14 cellular contexts compared by ENCODE assay signal in genomic region chr10:1320739-1321331, GRCh38.
DNase-seq lines count a peak whose midpoint lies in the region; ATAC-seq, FAIRE-seq and TF ChIP-seq lines count a peak whose summit lies in the region.
"Had no signal": no experiment of that assay in that cellular context is flagged by ENCODE, and none has a peak within 500 bp of the region (broad histone marks: within the 10 kb centered on the region; RNA-seq: fewer than 3 reads in every experiment).

No MANE protein-coding gene starts in this region.

- H3K36me3 ChIP-seq in right lobe of liver: no peaks in the 10 kb centered on the region
- H3K36me3 ChIP-seq in HepG2 (replicated peaks in 1 of 2; ENCODE audit: control insufficient read depth in 1 of 2, insufficient read depth in 2 of 2, low read length in 2 of 2): no peaks in the 10 kb centered on the region
- H3K36me3 ChIP-seq: BLaER1 treated with 17β-estradiol and CSF1 and Interleukin-3, amounts not matched to agents 10 nM and 100 nM had no signal

- no peak overlapping the region for H2AFZ ChIP-seq in HepG2 (ENCODE audit: low read length)

- no peak for TF ChIP-seq POLR2A in right lobe of liver (IDR thresholded peaks at IDR 0.05)
- no peak for TF ChIP-seq POLR2A in HepG2 (IDR thresholded peaks at IDR 0.05; ENCODE audit: insufficient read depth in 1 of 2, low read depth in 2 of 2, low read length in 2 of 2)

- CTCF ChIA-PET in activated CD8-positive, alpha-beta T cell treated with anti-CD3 and anti-CD28 coated beads for 36 hours (lab: Charles Lee): no interaction called here
- CTCF ChIA-PET in activated CD8-positive, alpha-beta T cell treated with anti-CD3 and anti-CD28 coated beads, Interleukin-2, amount 10 ng/mL, durations not matched to agents 7 days and 5 days (lab: Charles Lee): no interaction called here
- CTCF ChIA-PET in HepG2 (lab: Yijun Ruan, JAX; ENCODE audit: low intra/inter-chr PET ratio, low total read pairs): no interaction called here

- H3K27me3 ChIP-seq in right lobe of liver (no peaks in the 10 kb centered on the region), HepG2 (ENCODE audit: control insufficient read depth in 1 of 2, insufficient read depth in 2 of 2, low read length in 2 of 2) (peaks cover 4 to 33% of the 10 kb centered on the region in 2 experiments)
- H3K27me3 ChIP-seq: BLaER1 treated with 17β-estradiol and CSF1 and Interleukin-3, amounts not matched to agents 10 nM and 100 nM had no signal

- WGBS in right lobe of liver (ENCODE audit: insufficient coverage, low coverage, low lambda C conversion rate, missing lambda C conversion rate): 31% methylated on average over 3 of the region's 3 CpGs
- 27% methylated on average over 3 of the region's 3 CpGs for WGBS in HepG2 (ENCODE audit: low lambda C conversion rate)

- no peaks in the 10 kb centered on the region for H3K79me2 ChIP-seq in HepG2 (ENCODE audit: insufficient read depth, low read length)

- H3K4me2 ChIP-seq in HepG2 (ENCODE audit: low read depth, low read length): no peak overlapping the region
- H3K4me2 ChIP-seq: BLaER1 treated with 17β-estradiol and CSF1 and Interleukin-3, amounts not matched to agents 10 nM and 100 nM had no signal

- no peaks in the 10 kb centered on the region for H3K9me3 Mint-ChIP-seq in activated CD8-positive, alpha-beta T cell treated with anti-CD3 and anti-CD28 coated beads for 36 hours
- H3K9me3 Mint-ChIP-seq in activated CD8-positive, alpha-beta T cell treated with anti-CD3 and anti-CD28 coated beads, Interleukin-2, amount 10 ng/mL, durations not matched to agents 7 days and 5 days (ENCODE audit: insufficient read depth): no peaks in the 10 kb centered on the region
- peaks cover 8% of the 10 kb centered on the region for H3K9me3 Mint-ChIP-seq in activated T-helper 17 cell treated with anti-CD3 and anti-CD28 coated beads, Interleukin-2, amount 50 U/mL, for 72 hours
- H3K9me3 Mint-ChIP-seq in stimulated activated effector memory CD8-positive, alpha-beta T cell treated with anti-CD3 and anti-CD28 coated beads, Interleukin-12 subunit alpha, Interleukin-12 subunit beta, amount 100 ng/mL, for 72 hours: no peaks in the 10 kb centered on the region
- H3K9me3 Mint-ChIP-seq: CD4-positive, alpha-beta T cell had no signal

- peaks cover 7% of the 10 kb centered on the region for H3K27me3 Mint-ChIP-seq in activated CD8-positive, alpha-beta T cell treated with anti-CD3 and anti-CD28 coated beads for 36 hours
- peaks cover 14% of the 10 kb centered on the region for H3K27me3 Mint-ChIP-seq in activated CD8-positive, alpha-beta T cell treated with anti-CD3 and anti-CD28 coated beads, Interleukin-2, amount 10 ng/mL, durations not matched to agents 7 days and 5 days (ENCODE audit: low read depth)
- H3K27me3 Mint-ChIP-seq in activated T-helper 17 cell treated with anti-CD3 and anti-CD28 coated beads, Interleukin-2, amount 50 U/mL, for 72 hours: peaks cover 42% of the 10 kb centered on the region

- H3K4me1 Mint-ChIP-seq in activated CD8-positive, alpha-beta T cell treated with anti-CD3 and anti-CD28 coated beads for 36 hours (ENCODE audit: low read depth): peaks cover 3% of the 10 kb centered on the region
- H3K4me1 Mint-ChIP-seq in activated CD8-positive, alpha-beta T cell treated with anti-CD3 and anti-CD28 coated beads, Interleukin-2, amount 10 ng/mL, durations not matched to agents 7 days and 5 days (ENCODE audit: low read depth): no peaks in the 10 kb centered on the region
- H3K4me1 Mint-ChIP-seq in activated T-helper 17 cell treated with anti-CD3 and anti-CD28 coated beads, Interleukin-2, amount 50 U/mL, for 72 hours: peaks cover 6% of the 10 kb centered on the region
- H3K4me1 Mint-ChIP-seq in stimulated activated effector memory CD8-positive, alpha-beta T cell treated with anti-CD3 and anti-CD28 coated beads, Interleukin-12 subunit alpha, Interleukin-12 subunit beta, amount 100 ng/mL, for 72 hours: no peaks in the 10 kb centered on the region

- intact Hi-C loops in activated CD8-positive, alpha-beta T cell treated with anti-CD3 and anti-CD28 coated beads for 36 hours (cut with micrococcal nuclease): no loop called here
- intact Hi-C loops in right lobe of liver (cut with DNase I) (no loop called here), HepG2 (cut with micrococcal nuclease; ENCODE audit: unreplicated experiment) (no loop called here)

- H3K36me3 Mint-ChIP-seq in activated CD8-positive, alpha-beta T cell treated with anti-CD3 and anti-CD28 coated beads for 36 hours (ENCODE audit: low read depth): no peaks in the 10 kb centered on the region
- no peaks in the 10 kb centered on the region for H3K36me3 Mint-ChIP-seq in activated CD8-positive, alpha-beta T cell treated with anti-CD3 and anti-CD28 coated beads, Interleukin-2, amount 10 ng/mL, durations not matched to agents 7 days and 5 days (ENCODE audit: low read depth)
- H3K36me3 Mint-ChIP-seq in activated T-helper 17 cell treated with anti-CD3 and anti-CD28 coated beads, Interleukin-2, amount 50 U/mL, for 72 hours (ENCODE audit: low read depth): no peaks in the 10 kb centered on the region
- H3K36me3 Mint-ChIP-seq in stimulated activated effector memory CD8-positive, alpha-beta T cell treated with anti-CD3 and anti-CD28 coated beads, Interleukin-12 subunit alpha, Interleukin-12 subunit beta, amount 100 ng/mL, for 72 hours: no peaks in the 10 kb centered on the region

- no peak overlapping the region for H3K4me3 ChIP-seq in right lobe of liver
- no peak overlapping the region for H3K4me3 ChIP-seq in HepG2 (replicated peaks in 1 of 3; ENCODE audit: insufficient read depth in 1 of 3, low read depth in 2 of 3, low read length in 3 of 3)
- H3K4me3 ChIP-seq: BLaER1 treated with 17β-estradiol and CSF1 and Interleukin-3, amounts not matched to agents 10 nM and 100 nM had no signal

- in situ Hi-C loops in HepG2 (cut with HindIII; ENCODE audit: extremely low pct_ligation_motif_present, low pct_unique_long_range_greater_than_20kb): no loop called here

- H3K9me3 ChIP-seq in right lobe of liver (no peaks in the 10 kb centered on the region), HepG2 (ENCODE audit: low read length) (no peaks in the 10 kb centered on the region)

- H3K27ac ChIP-seq in right lobe of liver (no peak overlapping the region), HepG2 (ENCODE audit: extremely low read length, insufficient read depth, low read length) (no peak overlapping the region)
- H3K27ac ChIP-seq: BLaER1 treated with 17β-estradiol and CSF1 and Interleukin-3, amounts not matched to agents 10 nM and 100 nM had no signal

- no peak overlapping the region for H3K27ac Mint-ChIP-seq in activated CD8-positive, alpha-beta T cell treated with anti-CD3 and anti-CD28 coated beads for 36 hours
- no peak overlapping the region for H3K27ac Mint-ChIP-seq in activated CD8-positive, alpha-beta T cell treated with anti-CD3 and anti-CD28 coated beads, Interleukin-2, amount 10 ng/mL, durations not matched to agents 7 days and 5 days
- no peak overlapping the region for H3K27ac Mint-ChIP-seq in activated T-helper 17 cell treated with anti-CD3 and anti-CD28 coated beads, Interleukin-2, amount 50 U/mL, for 72 hours
- H3K27ac Mint-ChIP-seq in stimulated activated effector memory CD8-positive, alpha-beta T cell treated with anti-CD3 and anti-CD28 coated beads, Interleukin-12 subunit alpha, Interleukin-12 subunit beta, amount 100 ng/mL, for 72 hours: no peak overlapping the region
- H3K27ac Mint-ChIP-seq: CD4-positive, alpha-beta T cell; HFFc6 had no signal

- no peak overlapping the region for H3K4me3 Mint-ChIP-seq in activated CD8-positive, alpha-beta T cell treated with anti-CD3 and anti-CD28 coated beads for 36 hours
- no peak overlapping the region for H3K4me3 Mint-ChIP-seq in activated CD8-positive, alpha-beta T cell treated with anti-CD3 and anti-CD28 coated beads, Interleukin-2, amount 10 ng/mL, durations not matched to agents 7 days and 5 days
- H3K4me3 Mint-ChIP-seq in activated T-helper 17 cell treated with anti-CD3 and anti-CD28 coated beads, Interleukin-2, amount 50 U/mL, for 72 hours: no peak overlapping the region
- no peak overlapping the region for H3K4me3 Mint-ChIP-seq in stimulated activated effector memory CD8-positive, alpha-beta T cell treated with anti-CD3 and anti-CD28 coated beads, Interleukin-12 subunit alpha, Interleukin-12 subunit beta, amount 100 ng/mL, for 72 hours
- H3K4me3 Mint-ChIP-seq: CD4-positive, alpha-beta T cell; HFFc6 had no signal

- POLR2A ChIA-PET in activated CD8-positive, alpha-beta T cell treated with anti-CD3 and anti-CD28 coated beads for 36 hours (lab: Charles Lee): no interaction called here
- POLR2A ChIA-PET in activated CD8-positive, alpha-beta T cell treated with anti-CD3 and anti-CD28 coated beads, Interleukin-2, amount 10 ng/mL, durations not matched to agents 7 days and 5 days (lab: Charles Lee): no interaction called here
- POLR2A ChIA-PET in HepG2 (lab: Yijun Ruan, JAX): no interaction called here

- BruUV-seq in HepG2 (replicated peaks; lab: Mats Ljungman, UMichigan): no TSS peak

- H3K9ac ChIP-seq in HepG2 (ENCODE audit: insufficient read depth, low read depth, low read length): no peak overlapping the region
- H3K9ac ChIP-seq: BLaER1 treated with 17β-estradiol and CSF1 and Interleukin-3, amounts not matched to agents 10 nM and 100 nM had no signal

- TF ChIP-seq RAD21 in HepG2 (CRISPR knock-in tag; IDR thresholded peaks at IDR 0.05): no peak

- no peak for TF ChIP-seq CTCF in activated CD8-positive, alpha-beta T cell treated with anti-CD3 and anti-CD28 coated beads for 36 hours (IDR thresholded peaks at IDR 0.05)
- no peak for TF ChIP-seq CTCF in right lobe of liver (IDR thresholded peaks at IDR 0.05)
- no peak for TF ChIP-seq CTCF in HepG2 (CRISPR knock-in tag; IDR thresholded peaks at IDR 0.05)

- FAIRE-seq in HepG2 (lab: Jason Lieb, UNC): no peak
- FAIRE-seq: GM12891 had no signal

- no peak for TF ChIP-seq EP300 in HepG2 (IDR thresholded peaks at IDR 0.05; ENCODE audit: low read depth in 2 of 2, low read length in 2 of 2)
- TF ChIP-seq EP300 in HepG2 (CRISPR knock-in tag; IDR thresholded peaks at IDR 0.05; ENCODE audit: borderline replicate concordance): no peak

- H3K4me1 ChIP-seq in right lobe of liver (no peaks in the 10 kb centered on the region), HepG2 (ENCODE audit: insufficient read depth, low read length) (no peaks in the 10 kb centered on the region)

- ATAC-seq in activated CD8-positive, alpha-beta T cell treated with anti-CD3 and anti-CD28 coated beads for 36 hours: peak; percentile 20
- no peak for ATAC-seq in activated CD8-positive, alpha-beta T cell treated with anti-CD3 and anti-CD28 coated beads, Interleukin-2, amount 10 ng/mL, durations not matched to agents 7 days and 5 days
- ATAC-seq in right lobe of liver (peak in 3 of 4 donors; percentile 36 to 55 (median 42)), HepG2 (no peak), GM21390 (IDR thresholded peaks at IDR 0.05; ENCODE audit: unreplicated experiment) (no peak)
- peak; percentile 43 for ATAC-seq in activated T-helper 17 cell treated with anti-CD3 and anti-CD28 coated beads, Interleukin-2, amount 50 U/mL, for 72 hours (replicated peaks)
- ATAC-seq in stimulated activated effector memory CD8-positive, alpha-beta T cell treated with anti-CD3 and anti-CD28 coated beads, Interleukin-12 subunit alpha, Interleukin-12 subunit beta, amount 100 ng/mL, for 72 hours: peak; percentile 67

- no peaks in the 10 kb centered on the region for H4K20me1 ChIP-seq in HepG2 (ENCODE audit: insufficient read depth, low read length)
- H4K20me1 ChIP-seq: BLaER1 treated with 17β-estradiol and CSF1 and Interleukin-3, amounts not matched to agents 10 nM and 100 nM had no signal

- DNase-seq in activated CD8-positive, alpha-beta T cell treated with anti-CD3 and anti-CD28 coated beads for 36 hours: no peak
- DNase-seq in activated CD8-positive, alpha-beta T cell treated with anti-CD3 and anti-CD28 coated beads, Interleukin-2, amount 10 ng/mL, durations not matched to agents 7 days and 5 days: no peak
- DNase-seq in right lobe of liver (no peak), HepG2 (ENCODE audit: low spot score) (no peak)
- no peak for DNase-seq in stimulated activated effector memory CD8-positive, alpha-beta T cell treated with anti-CD3 and anti-CD28 coated beads, Interleukin-12 subunit alpha, Interleukin-12 subunit beta, amount 100 ng/mL, for 72 hours (ENCODE audit: low spot score in 2 of 2)
- DNase-seq: 8988T; CD4-positive, alpha-beta T cell; DMS79; HCEC 1CT; HFFc6 had no signal

Comparison
In these comparisons a context has a peak if more than half of its experiments do, and no peak if none do; other contexts are left out.
1. ATAC-seq: peak in activated CD8-positive, alpha-beta T cell treated with anti-CD3 and anti-CD28 coated beads for 36 hours (single experiment), right lobe of liver (3 of 4), activated T-helper 17 cell treated with anti-CD3 and anti-CD28 coated beads, Interleukin-2, amount 50 U/mL, for 72 hours (single experiment) and stimulated activated effector memory CD8-positive, alpha-beta T cell treated with anti-CD3 and anti-CD28 coated beads, Interleukin-12 subunit alpha, Interleukin-12 subunit beta, amount 100 ng/mL, for 72 hours (single experiment); none in activated CD8-positive, alpha-beta T cell treated with anti-CD3 and anti-CD28 coated beads, Interleukin-2, amount 10 ng/mL, durations not matched to agents 7 days and 5 days (single experiment), HepG2 (single experiment) and GM21390 (single experiment).